In the genomic region with DNA sequence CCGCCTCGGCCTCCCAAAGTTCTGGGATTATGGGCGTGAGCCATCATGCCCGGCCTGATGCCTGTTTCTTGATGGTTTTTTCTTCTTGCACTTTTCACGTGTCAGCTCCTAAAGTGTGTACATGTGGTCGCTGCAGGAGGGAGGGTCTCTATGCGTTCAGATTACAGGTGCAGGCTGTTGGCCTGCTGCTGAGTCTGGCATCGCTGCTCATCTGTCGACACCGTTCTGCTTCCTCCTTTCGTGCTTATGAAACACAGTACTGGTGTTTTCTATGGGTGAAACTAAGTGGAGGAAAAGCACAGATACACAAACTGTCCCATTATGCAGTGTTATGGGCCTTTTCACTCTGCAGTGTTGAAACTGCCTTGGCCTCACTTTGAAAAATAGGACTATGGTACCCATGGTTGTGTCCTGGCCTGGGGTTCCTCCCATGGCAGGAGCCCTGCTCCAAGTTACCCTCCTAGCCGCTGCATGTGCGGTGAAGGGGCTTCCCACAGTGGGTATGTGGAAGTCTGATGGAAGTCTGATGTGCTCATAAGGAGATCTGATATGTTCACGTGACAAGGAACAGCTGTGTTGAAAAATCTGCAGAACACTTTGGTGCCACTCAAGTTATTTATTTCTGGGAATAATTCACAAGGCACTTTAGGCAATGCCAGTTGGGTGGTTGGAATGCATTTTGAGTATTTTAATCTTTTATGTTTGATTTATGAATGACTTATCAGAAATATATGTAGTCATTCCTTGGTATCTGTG, we compare ENCODE assay signal across 10 cellular contexts. TPM values are rescaled to one million over a fixed set of nuclear protein-coding genes. Genes with fewer than 3 reads are reported as not detected.
DNase-seq lines count a peak whose midpoint lies in the region; ATAC-seq and TF ChIP-seq lines count a peak whose summit lies in the region.
"Had no signal": no experiment of that assay in that cellular context is flagged by ENCODE, and none has a peak within 500 bp of the region (broad histone marks: within the 10 kb centered on the region; RNA-seq: fewer than 3 reads in every experiment).

No MANE protein-coding gene starts in this region.

- ATAC-seq in GM19452 (IDR thresholded peaks at IDR 0.05; ENCODE audit: unreplicated experiment): peak; percentile 27
- ATAC-seq: WTC11 had no signal

- intact Hi-C loops in CD14-positive monocyte (cut with micrococcal nuclease): loop anchor here (10.0 kb wide), 2 partner anchors 45 to 215 kb away; partner anchors contain the start of genes H2AZ2 (in 1 of the 2) and TMED4 (in 1 of the 2)

- H3K9me3 Mint-ChIP-seq in CD14-positive monocyte: no peaks in the 10 kb centered on the region
- peaks cover 0 to 2% (median 0%) of the 10 kb centered on the region in 6 donors for H3K9me3 Mint-ChIP-seq in immature natural killer cell
- H3K9me3 Mint-ChIP-seq: WTC11 had no signal

- H3K36me3 Mint-ChIP-seq in CD14-positive monocyte (peaks cover 39 to 66% of the 10 kb centered on the region in 2 donors), immature natural killer cell (peaks cover 14 to 19% (median 15%) of the 10 kb centered on the region in 3 donors)

- H3K27me3 Mint-ChIP-seq in CD14-positive monocyte (ENCODE audit: low read depth in 3 of 3): no peaks in the 10 kb centered on the region
- H3K27me3 Mint-ChIP-seq in immature natural killer cell (ENCODE audit: low read depth in 3 of 3): peaks cover 5 to 19% (median 11%) of the 10 kb centered on the region in 3 donors

- peaks cover 66% of the 10 kb centered on the region for H3K4me1 Mint-ChIP-seq in CD14-positive monocyte
- peaks cover 67 to 79% of the 10 kb centered on the region in 2 donors for H3K4me1 Mint-ChIP-seq in immature natural killer cell

- H3K27ac Mint-ChIP-seq in CD14-positive monocyte: peak overlapping the region; percentile 93 to 100 (median 98)
- peak overlapping the region in 5 of 6 donors; percentile 22 to 96 (median 89) for H3K27ac Mint-ChIP-seq in immature natural killer cell

- no peak for DNase-seq in CD14-positive monocyte (ENCODE audit: low spot score)
- DNase-seq in NOMO-1 treated with DMSO at 0.1 percent for 48 hours (lab: John Stamatoyannopoulos, UW; ENCODE audit: unreplicated experiment): peak; percentile 86
- DNase-seq in immature natural killer cell: no peak
- no peak for DNase-seq in superior temporal gyrus (ENCODE audit: extremely low spot score)
- no peak for DNase-seq in NCI-H345 treated with DMSO at 0.1 percent for 48 hours (lab: John Stamatoyannopoulos, UW; ENCODE audit: unreplicated experiment)
- no peak for DNase-seq in DMS153 treated with DMSO at 0.1 percent for 48 hours (lab: John Stamatoyannopoulos, UW; ENCODE audit: unreplicated experiment)
- no peak for DNase-seq in HCEC 1CT
- DNase-seq: NCI-H1436 treated with DMSO at 0.1 percent for 48 hours had no signal

- H3K4me3 Mint-ChIP-seq in CD14-positive monocyte (peak overlapping the region in 1 of 2 donors; percentile 67), immature natural killer cell (peak overlapping the region in 3 of 5 donors; percentile 78 to 86 (median 82))

- no peak for TF ChIP-seq CTCF in CD14-positive monocyte (IDR thresholded peaks at IDR 0.05)

RNA-seq across cellular contexts. Expression of gene OGDH, which starts 23.6 kb away (rescaled TPM):
- 10 to 100 TPM; 41.0 to 49.9 TPM for polyA plus RNA-seq in CD14-positive monocyte
- 10 to 100 TPM; 24.3 to 44.4 (median 32.8) TPM for polyA plus RNA-seq in immature natural killer cell

RNA-seq across cellular contexts. Expression of gene TMED4, which starts 48.0 kb away (rescaled TPM):
- polyA plus RNA-seq in CD14-positive monocyte: 10 to 100 TPM; 45.7 to 49.0 TPM
- polyA plus RNA-seq in immature natural killer cell: 10 to 100 TPM; 50.0 to 79.0 (median 71.6) TPM

RNA-seq across cellular contexts. Expression of gene DDX56, which starts 56.3 kb away (rescaled TPM):
- 10 to 100 TPM; 32.2 to 33.9 TPM for polyA plus RNA-seq in CD14-positive monocyte
- 10 to 100 TPM; 29.3 to 41.9 (median 33.8) TPM for polyA plus RNA-seq in immature natural killer cell
